In the genomic region with DNA sequence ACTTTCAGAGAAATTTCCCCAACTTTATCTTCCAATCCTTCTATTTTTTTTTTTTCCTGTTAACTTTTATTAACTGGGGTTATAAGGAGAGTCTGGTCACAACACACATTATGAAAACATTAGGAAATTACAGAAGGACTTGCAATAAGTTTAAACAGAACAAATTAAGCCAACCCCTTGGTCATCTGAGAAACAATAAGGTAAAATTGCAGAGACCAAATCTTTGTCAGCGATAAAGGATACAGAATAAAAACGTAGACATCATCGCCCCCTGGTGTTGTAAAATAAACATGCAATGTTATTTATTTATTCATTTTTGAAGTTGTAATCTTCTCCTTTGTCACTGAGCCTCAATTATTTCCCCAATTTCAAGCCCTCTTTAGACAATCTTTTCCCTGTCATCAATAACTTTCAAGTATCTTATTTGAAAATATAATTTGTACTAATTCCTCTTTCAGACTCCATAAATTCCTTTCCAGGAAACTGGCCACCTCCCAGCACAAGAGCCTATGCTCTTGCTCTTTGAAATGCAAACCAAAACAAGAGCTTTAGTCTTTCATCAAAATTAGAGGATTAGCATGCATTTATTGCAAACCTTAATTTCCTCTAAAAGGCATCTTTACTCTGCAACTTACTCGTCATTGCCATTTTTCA, we compare ENCODE assay signal across 8 cellular contexts. TPM values are rescaled to one million over a fixed set of nuclear protein-coding genes. Genes with fewer than 3 reads are reported as not detected.
DNase-seq lines count a peak whose midpoint lies in the region; ATAC-seq and TF ChIP-seq lines count a peak whose summit lies in the region.

No MANE protein-coding gene starts in this region.

- no peak for TF ChIP-seq POLR2A in body of pancreas (IDR thresholded peaks at IDR 0.05)

- H3K4me3 ChIP-seq in AG10803 (ENCODE audit: low read length) = no peak overlapping the region
- H3K4me3 ChIP-seq in body of pancreas = no peak overlapping the region

- ATAC-seq in body of pancreas = peak; percentile 35

- DNase-seq in AG10803 (ENCODE audit: low read depth) = peak; percentile 21
- peak; percentile 37 for DNase-seq in GM20000 (ENCODE audit: low spot score)
- peak; percentile 58 for DNase-seq in NCI-H2196 (lab: John Stamatoyannopoulos, UW; ENCODE audit: unreplicated experiment)
- DNase-seq in body of pancreas = no peak
- peak; percentile 19 for DNase-seq in medulla oblongata (ENCODE audit: extremely low spot score)
- DNase-seq in mesenteric fat pad (ENCODE audit: low spot score) = no peak
- DNase-seq in stimulated activated CD4-positive, alpha-beta T cell treated with anti-CD3 and anti-CD28 coated beads, Interleukin-1b, Interleukin-23, amount 100 ng/mL, for 48 hours = no peak
- DNase-seq in cortex of kidney (lab: John Stamatoyannopoulos, UW) = no peak

- no peaks in the 10 kb centered on the region for H3K4me1 ChIP-seq in body of pancreas

- intact Hi-C loops in body of pancreas (cut with DNase I) = loop anchor here (10.0 kb wide), 1 partner anchor 576 kb away; no protein-coding TSS in a partner anchor

- no peak overlapping the region for H3K27ac ChIP-seq in body of pancreas

- 16 to 18% methylated on average over 4 of the region's 4 CpGs for WGBS in body of pancreas, 2 donors

- TF ChIP-seq CTCF in AG10803 (conservative IDR thresholded peaks at IDR 0.05; ENCODE audit: low read length) = peak; percentile 64
- peak; percentile 27 for TF ChIP-seq CTCF in GM20000 (IDR thresholded peaks at IDR 0.05; ENCODE audit: extremely low read depth, missing control alignments)
- TF ChIP-seq CTCF in body of pancreas (IDR thresholded peaks at IDR 0.05) = peak; percentile 28 to 69 (median 65)

- no peaks in the 10 kb centered on the region for H3K36me3 ChIP-seq in body of pancreas (replicated peaks in 1 of 2; ENCODE audit: insufficient read depth in 1 of 2, low read depth in 2 of 2)

- no peaks in the 10 kb centered on the region for H3K27me3 ChIP-seq in body of pancreas

- no peaks in the 10 kb centered on the region for H3K9me3 ChIP-seq in body of pancreas

RNA-seq across cellular contexts. Expression of a gene that starts 19.5 kb away (rescaled TPM):
- total RNA-seq in body of pancreas (10 to 100 TPM; 21.3 to 35.3 TPM), mesenteric fat pad (0.35 TPM)

RNA-seq across cellular contexts. Expression of a gene that starts 30.4 kb away (rescaled TPM):
- total RNA-seq in body of pancreas (not detected), mesenteric fat pad (0.32 TPM)

Comparison
In these comparisons a context has a peak if more than half of its experiments do, and no peak if none do; other contexts are left out.
1. DNase-seq: peak in AG10803 (single experiment), GM20000 (single experiment), NCI-H2196 (single experiment) and medulla oblongata (single experiment); none in body of pancreas (0 of 4), mesenteric fat pad (single experiment), stimulated activated CD4-positive, alpha-beta T cell treated with anti-CD3 and anti-CD28 coated beads, Interleukin-1b, Interleukin-23, amount 100 ng/mL, for 48 hours (single experiment) and cortex of kidney (single experiment).
2. RNA of a gene that starts 19.5 kb away (total RNA-seq): 21.3 to 35.3 TPM in body of pancreas; 0.35 TPM in mesenteric fat pad (single experiment); every median in the first group is over 10 times any median in the second.
3. Peak in every context shown above with its lines, with median percentiles within 50 percentile points of each other: CTCF ChIP-seq.